18 cellular contexts compared by ENCODE assay signal in the genomic region with DNA sequence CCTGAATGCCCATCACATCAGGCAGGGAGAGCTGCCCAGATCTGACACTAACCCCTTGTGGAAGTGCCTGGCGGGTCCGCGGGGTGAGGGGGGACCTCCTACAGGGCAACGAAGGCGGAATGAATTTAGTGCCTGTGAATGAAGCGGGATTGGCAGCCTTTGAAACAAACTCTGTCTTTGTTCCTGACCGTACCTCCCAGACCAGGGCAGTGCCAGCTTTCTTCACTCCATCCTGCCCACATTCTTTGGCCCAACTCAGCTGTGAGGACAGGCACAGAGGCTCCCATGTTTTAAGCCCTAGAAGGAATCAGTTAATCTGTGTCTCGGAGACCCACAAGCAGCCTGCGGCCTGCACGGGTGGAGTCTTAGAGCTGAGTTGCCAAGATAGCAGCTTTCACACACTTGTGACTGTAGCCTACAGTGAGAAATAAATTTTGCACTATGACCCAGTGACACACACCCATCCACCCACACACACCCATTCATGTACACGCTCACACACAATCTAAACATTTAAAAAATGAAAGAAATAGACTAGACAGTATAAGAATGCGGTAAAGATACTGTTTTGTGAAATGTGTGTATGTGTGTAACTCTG.
DNase-seq lines count a peak whose midpoint lies in the region; ATAC-seq, FAIRE-seq and TF ChIP-seq lines count a peak whose summit lies in the region.
"Had no signal": no experiment of that assay in that cellular context is flagged by ENCODE, and none has a peak within 500 bp of the region (broad histone marks: within the 10 kb centered on the region; RNA-seq: fewer than 3 reads in every experiment).

No MANE protein-coding gene starts in this region.

- H3K27ac Mint-ChIP-seq in activated T-cell treated with anti-CD3 and anti-CD28 coated beads, Interleukin-2, amount 50 U/mL, for 72 hours = no peak overlapping the region
- peak overlapping the region; percentile 88 for H3K27ac Mint-ChIP-seq in stimulated activated memory B cell treated with anti-CD40 and anti-IgM and Interleukin-4, amounts not matched to agents 10 μg/mL and 1 μg/mL and 100 μg/mL, for 72 hours

- no peak overlapping the region for H3K4me2 ChIP-seq in mesendoderm (ENCODE audit: low read length)
- H3K4me2 ChIP-seq: A549 had no signal

- no peak overlapping the region for H3K18ac ChIP-seq in mesendoderm (ENCODE audit: low read length)

- no peak overlapping the region for H3K27ac ChIP-seq in mesendoderm (ENCODE audit: low read depth, low read length)
- H3K27ac ChIP-seq: A549, vagina had no signal

- no peak overlapping the region for H2BK15ac ChIP-seq in mesendoderm (replicated peaks; ENCODE audit: low read depth)

- no peak overlapping the region for H3K4me3 ChIP-seq in bronchial epithelial cell (ENCODE audit: low read depth, low read length)
- no peak overlapping the region for H3K4me3 ChIP-seq in mesendoderm (ENCODE audit: low read length)
- H3K4me3 ChIP-seq: A549, GM12878, vagina had no signal

- no peak overlapping the region for H2BK5ac ChIP-seq in mesendoderm (ENCODE audit: low read length)

- H3K79me1 ChIP-seq in mesendoderm (ENCODE audit: low read length) = no peaks in the 10 kb centered on the region

- no peak overlapping the region for H4K8ac ChIP-seq in mesendoderm (ENCODE audit: low read depth, low read length)

- H3K4me1 Mint-ChIP-seq in activated T-cell treated with anti-CD3 and anti-CD28 coated beads, Interleukin-2, amount 50 U/mL, for 72 hours (ENCODE audit: low read depth) = peaks cover 51% of the 10 kb centered on the region
- H3K4me1 Mint-ChIP-seq in stimulated activated memory B cell treated with anti-CD40 and anti-IgM and Interleukin-4, amounts not matched to agents 10 μg/mL and 1 μg/mL and 100 μg/mL, for 72 hours = peaks cover 33% of the 10 kb centered on the region

- no peaks in the 10 kb centered on the region for H3K79me2 ChIP-seq in mesendoderm (ENCODE audit: control insufficient read depth, insufficient read depth, low read length)

- no peaks in the 10 kb centered on the region for H3K36me3 ChIP-seq in bronchial epithelial cell (ENCODE audit: control insufficient read depth, insufficient read depth, low read length)
- H3K36me3 ChIP-seq in mesendoderm (ENCODE audit: control insufficient read depth, insufficient read depth, low read length) = no peaks in the 10 kb centered on the region
- H3K36me3 ChIP-seq: vagina had no signal

- no peaks in the 10 kb centered on the region for H3K9me3 Mint-ChIP-seq in activated T-cell treated with anti-CD3 and anti-CD28 coated beads, Interleukin-2, amount 50 U/mL, for 72 hours
- H3K9me3 Mint-ChIP-seq in stimulated activated memory B cell treated with anti-CD40 and anti-IgM and Interleukin-4, amounts not matched to agents 10 μg/mL and 1 μg/mL and 100 μg/mL, for 72 hours = no peaks in the 10 kb centered on the region

- no peak overlapping the region for H3K23ac ChIP-seq in mesendoderm (ENCODE audit: low read length)

- FAIRE-seq in bronchial epithelial cell (lab: Jason Lieb, UNC) = no peak
- FAIRE-seq: A549, GM12878, H54 had no signal

- WGBS in mesendoderm (ENCODE audit: extremely low coverage, insufficient coverage, low lambda C conversion rate) = no CpG with 5 or more reads among the region's 12 CpGs

- peak overlapping the region; percentile 12 for H3K56ac ChIP-seq in mesendoderm (ENCODE audit: low read length)

- peaks cover 2% of the 10 kb centered on the region for H3K4me1 ChIP-seq in mesendoderm (ENCODE audit: control insufficient read depth, low read depth, low read length)

- no peak overlapping the region for H2BK120ac ChIP-seq in mesendoderm (ENCODE audit: low read depth, low read length)

- H3K9ac ChIP-seq in mesendoderm (ENCODE audit: low read length) = no peak overlapping the region

- no peak overlapping the region for H3K4me3 Mint-ChIP-seq in activated T-cell treated with anti-CD3 and anti-CD28 coated beads, Interleukin-2, amount 50 U/mL, for 72 hours
- H3K4me3 Mint-ChIP-seq in stimulated activated memory B cell treated with anti-CD40 and anti-IgM and Interleukin-4, amounts not matched to agents 10 μg/mL and 1 μg/mL and 100 μg/mL, for 72 hours = no peak overlapping the region

- TF ChIP-seq CTCF in bronchial epithelial cell (IDR thresholded peaks at IDR 0.05; ENCODE audit: insufficient read depth, low read length, severe bottlenecking) = no peak

- peak; percentile 42 to 53 for ATAC-seq in activated T-cell treated with anti-CD3 and anti-CD28 coated beads, Interleukin-2, amount 50 U/mL, for 72 hours (replicated peaks in 1 of 2)
- ATAC-seq in stimulated activated memory B cell treated with anti-CD40 and anti-IgM and Interleukin-4, amounts not matched to agents 10 μg/mL and 1 μg/mL and 100 μg/mL, for 72 hours = no peak
- no peak for ATAC-seq in HG03460 (IDR thresholded peaks at IDR 0.05; ENCODE audit: unreplicated experiment)
- ATAC-seq: A549, GM12878 had no signal

- no peaks in the 10 kb centered on the region for H3K27me3 Mint-ChIP-seq in activated T-cell treated with anti-CD3 and anti-CD28 coated beads, Interleukin-2, amount 50 U/mL, for 72 hours (ENCODE audit: low read depth)
- no peaks in the 10 kb centered on the region for H3K27me3 Mint-ChIP-seq in stimulated activated memory B cell treated with anti-CD40 and anti-IgM and Interleukin-4, amounts not matched to agents 10 μg/mL and 1 μg/mL and 100 μg/mL, for 72 hours

- no peaks in the 10 kb centered on the region for H3K27me3 ChIP-seq in bronchial epithelial cell (ENCODE audit: control insufficient read depth, insufficient read depth, low read length)
- H3K27me3 ChIP-seq in mesendoderm (ENCODE audit: insufficient read depth, low read length, poor library complexity) = no peaks in the 10 kb centered on the region
- H3K27me3 ChIP-seq: vagina had no signal

- H2AK5ac ChIP-seq in mesendoderm (ENCODE audit: low read length) = no peak overlapping the region

- H3K36me3 Mint-ChIP-seq in activated T-cell treated with anti-CD3 and anti-CD28 coated beads, Interleukin-2, amount 50 U/mL, for 72 hours (ENCODE audit: insufficient read depth in 2 of 2) = no peaks in the 10 kb centered on the region
- no peaks in the 10 kb centered on the region for H3K36me3 Mint-ChIP-seq in stimulated activated memory B cell treated with anti-CD40 and anti-IgM and Interleukin-4, amounts not matched to agents 10 μg/mL and 1 μg/mL and 100 μg/mL, for 72 hours

- no peak overlapping the region for H3K4ac ChIP-seq in mesendoderm (ENCODE audit: low read depth, low read length)

- no peak overlapping the region for H4K5ac ChIP-seq in mesendoderm (ENCODE audit: low read length)

- no peak for DNase-seq in activated T-cell treated with anti-CD3 and anti-CD28 coated beads, Interleukin-2, amount 50 U/mL, for 72 hours
- DNase-seq in activated T-cell treated with anti-CD3 and anti-CD28 coated beads, Interleukin-2, amount 50 U/mL, for 48 hours = no peak
- DNase-seq in bronchial epithelial cell (ENCODE audit: low read depth) = peak; percentile 15
- no peak for DNase-seq in mesendoderm
- DNase-seq in DMS153 treated with DMSO at 0.1 percent for 48 hours (lab: John Stamatoyannopoulos, UW; ENCODE audit: unreplicated experiment) = no peak
- no peak for DNase-seq in DMS153 (lab: John Stamatoyannopoulos, UW)
- DNase-seq: activated T-cell treated with anti-CD3 and anti-CD28 coated beads, Interleukin-2, amount 50 U/mL, for 1 hour; DMS 273 treated with DMSO at 0.1 percent for 48 hours; NCI-H1105; NCI-H510A; SHP77; stimulated activated CD4-positive, alpha-beta T cell treated with anti-CD3 and anti-CD28 coated beads, Interleukin-12 subunit alpha, Interleukin-12 subunit beta, amount 100 ng/mL, for 4 hours had no signal

Comparison
In these comparisons a context has a peak if more than half of its experiments do, and no peak if none do; other contexts are left out.
1. ATAC-seq: peak in activated T-cell treated with anti-CD3 and anti-CD28 coated beads, Interleukin-2, amount 50 U/mL, for 72 hours (2 of 2); none in stimulated activated memory B cell treated with anti-CD40 and anti-IgM and Interleukin-4, amounts not matched to agents 10 μg/mL and 1 μg/mL and 100 μg/mL, for 72 hours (single experiment) and HG03460 (single experiment).